24 cellular contexts compared by ENCODE assay signal in the genomic region with DNA sequence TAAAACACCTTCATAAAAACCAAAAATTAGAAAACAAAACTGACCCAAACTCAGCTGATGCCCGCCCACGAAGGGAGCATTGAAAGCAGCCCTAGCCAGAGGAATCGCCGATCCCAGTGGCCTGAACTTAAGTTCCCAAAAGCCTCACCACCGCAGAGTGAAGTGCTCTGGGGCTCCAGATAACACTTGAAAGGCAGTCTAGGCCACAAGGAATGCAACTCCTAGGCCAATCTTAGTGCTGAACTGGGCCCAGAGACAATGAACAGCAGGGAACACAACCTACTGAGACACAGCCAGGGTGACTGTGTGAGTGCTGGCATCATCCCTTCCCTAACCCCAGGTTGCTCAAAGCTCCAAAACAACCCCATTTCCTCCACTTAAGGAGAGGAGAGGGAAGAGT.
"Had no signal": no experiment of that assay in that cellular context is flagged by ENCODE, and none has a peak within 500 bp of the region (broad histone marks: within the 10 kb centered on the region; RNA-seq: fewer than 3 reads in every experiment).

No MANE protein-coding gene starts in this region.

- H3K4me1 Mint-ChIP-seq: activated T-helper 17 cell treated with anti-CD3 and anti-CD28 coated beads, Interleukin-2, amount 50 U/mL, for 72 hours had no signal

- H3K9me3 Mint-ChIP-seq: activated CD4-positive, alpha-beta memory T cell treated with anti-CD3 and anti-CD28 coated beads for 36 hours; activated naive CD4-positive, alpha-beta T cell treated with anti-CD3 and anti-CD28 coated beads for 36 hours; activated T-helper 17 cell treated with anti-CD3 and anti-CD28 coated beads, Interleukin-2, amount 50 U/mL, for 72 hours; T-cell had no signal

- H3K4me3 ChIP-seq: breast epithelium had no signal

- DNase-seq: activated CD4-positive, alpha-beta memory T cell treated with anti-CD3 and anti-CD28 coated beads for 36 hours; activated CD4-positive, alpha-beta T cell treated with anti-CD3 and anti-CD28 coated beads, Interleukin-2, amount 10 ng/mL, durations not matched to agents 7 days and 5 days; activated CD4-positive, CD25-positive, alpha-beta regulatory T cell; activated gamma-delta T cell; activated naive CD4-positive, alpha-beta T cell treated with anti-CD3 and anti-CD28 coated beads for 36 hours; activated T-cell treated with anti-CD3 and anti-CD28 coated beads for 4 hours; activated T-cell treated with anti-CD3 and anti-CD28 coated beads, Interleukin-2, amount 50 U/mL, for 48 hours; amygdala; caudate nucleus; NCI-H1092; NCI-H1417; NCI-H1930; NCI-H2107; NCI-H345; NCI-H526 treated with DMSO at 0.1 percent for 48 hours; NCI-H82; SIG-M5; T-cell; T-helper 2 cell; T1000 had no signal

- ATAC-seq: activated T-helper 17 cell treated with anti-CD3 and anti-CD28 coated beads, Interleukin-2, amount 50 U/mL, for 72 hours; T-cell had no signal

- H3K27ac ChIP-seq: breast epithelium, VCaP had no signal

- H3K27me3 Mint-ChIP-seq: activated CD4-positive, alpha-beta memory T cell treated with anti-CD3 and anti-CD28 coated beads for 36 hours; activated CD4-positive, alpha-beta T cell treated with anti-CD3 and anti-CD28 coated beads, Interleukin-2, amount 10 ng/mL, durations not matched to agents 7 days and 5 days; activated naive CD8-positive, alpha-beta T cell; activated T-helper 17 cell treated with anti-CD3 and anti-CD28 coated beads, Interleukin-2, amount 50 U/mL, for 72 hours; T-cell had no signal

- H3K27me3 ChIP-seq: breast epithelium had no signal

- H3K27ac Mint-ChIP-seq: activated CD4-positive, alpha-beta memory T cell treated with anti-CD3 and anti-CD28 coated beads for 36 hours; activated CD4-positive, alpha-beta T cell treated with anti-CD3 and anti-CD28 coated beads, Interleukin-2, amount 10 ng/mL, durations not matched to agents 7 days and 5 days; activated naive CD4-positive, alpha-beta T cell treated with anti-CD3 and anti-CD28 coated beads for 36 hours; activated naive CD8-positive, alpha-beta T cell; activated T-helper 17 cell treated with anti-CD3 and anti-CD28 coated beads, Interleukin-2, amount 50 U/mL, for 72 hours; T-cell had no signal

- H3K36me3 ChIP-seq: breast epithelium had no signal

- H3K9me3 ChIP-seq: breast epithelium had no signal

- H3K4me1 ChIP-seq: breast epithelium had no signal

- H3K4me3 Mint-ChIP-seq: activated CD4-positive, alpha-beta memory T cell treated with anti-CD3 and anti-CD28 coated beads for 36 hours; activated CD4-positive, alpha-beta T cell treated with anti-CD3 and anti-CD28 coated beads, Interleukin-2, amount 10 ng/mL, durations not matched to agents 7 days and 5 days; activated naive CD4-positive, alpha-beta T cell treated with anti-CD3 and anti-CD28 coated beads for 36 hours; activated naive CD8-positive, alpha-beta T cell; activated T-helper 17 cell treated with anti-CD3 and anti-CD28 coated beads, Interleukin-2, amount 50 U/mL, for 72 hours; T-cell had no signal
